In genomic region chr7:102317231-102318059, GRCh38 we compare ENCODE assay signal across 25 cellular contexts. TPM values are rescaled to one million over a fixed set of nuclear protein-coding genes. Genes with fewer than 3 reads are reported as not detected.
DNase-seq lines count a peak whose midpoint lies in the region; ATAC-seq, FAIRE-seq and TF ChIP-seq lines count a peak whose summit lies in the region.
"Had no signal": no experiment of that assay in that cellular context is flagged by ENCODE, and none has a peak within 500 bp of the region (broad histone marks: within the 10 kb centered on the region; RNA-seq: fewer than 3 reads in every experiment).

No MANE protein-coding gene starts in this region.

- no peak for ATAC-seq in heart left ventricle
- ATAC-seq: gastroesophageal sphincter; lower lobe of right lung; naive thymus-derived CD4-positive, alpha-beta T cell; stimulated activated effector memory CD8-positive, alpha-beta T cell treated with anti-CD3 and anti-CD28 coated beads, Interleukin-12 subunit alpha, Interleukin-12 subunit beta, amount 100 ng/mL, for 72 hours had no signal

- H3K27me3 Mint-ChIP-seq in activated T-helper 2 cell treated with anti-CD3 and anti-CD28 coated beads, Interferon-gamma antibody, Interleukin-2, Interleukin-4, amounts not matched to agents 10 μg/mL and 5 μg/mL and 100 μg/mL, durations not matched to agents 14 hours and 24 hours and 36 hours (ENCODE audit: low read depth): peaks cover 1% of the 10 kb centered on the region

- H3K14ac ChIP-seq in H1 (ENCODE audit: insufficient read length): no peak overlapping the region

- no peak overlapping the region for H2AK5ac ChIP-seq in H1 (ENCODE audit: low read depth, low read length)

- peaks cover 5% of the 10 kb centered on the region for H3K23me2 ChIP-seq in H1 (ENCODE audit: low read depth, low read length)

- no peak overlapping the region for H2AFZ ChIP-seq in H1 (ENCODE audit: low read length)

- CTCF ChIA-PET in H1 (lab: Charles Lee; ENCODE audit: partially characterized antibody): interaction anchor here (0.6 to 8.6 kb wide), 10 partner anchors 11 to 707 kb away, joined by 3 to 134 read pairs (median 4); no protein-coding TSS in a partner anchor

- no peak overlapping the region for H2BK5ac ChIP-seq in H1 (ENCODE audit: low read depth, low read length)

- TF ChIP-seq CTCF in cardiac muscle cell (IDR thresholded peaks at IDR 0.05; ENCODE audit: low read depth, low read length) (peak; percentile 6), heart left ventricle (IDR thresholded peaks at IDR 0.05) (no peak), NB4 (IDR thresholded peaks at IDR 0.05; ENCODE audit: low read depth, low read length) (peak; percentile 21), H1 (IDR thresholded peaks at IDR 0.05; ENCODE audit: control extremely low read depth in 1 of 3, insufficient read depth in 1 of 3, low read depth in 1 of 3, low read length in 3 of 3) (peak in 2 of 3 experiments; percentile 34 to 38; a peak in 3 of 4 replicates)

- no peak overlapping the region; the same call in 1 of the 2 replicates for H2BK12ac ChIP-seq in H1 (ENCODE audit: low read depth, low read length)

- H4K91ac ChIP-seq in H1 (replicated peaks; ENCODE audit: insufficient read length, low read length): no peak overlapping the region

- no peak overlapping the region for H2BK15ac ChIP-seq in H1 (ENCODE audit: low read length)

- H3K4me3 ChIP-seq in cardiac muscle cell: no peak overlapping the region
- no peak overlapping the region for H3K4me3 ChIP-seq in heart left ventricle
- no peak overlapping the region for H3K4me3 ChIP-seq in NB4 (ENCODE audit: low read depth, low read length)
- no peak overlapping the region for H3K4me3 ChIP-seq in H1 (ENCODE audit: extremely low read depth in 1 of 4, insufficient read depth in 2 of 4, low read depth in 3 of 4, low read length in 4 of 4)
- H3K4me3 ChIP-seq: gastroesophageal sphincter, lower lobe of right lung, prostate gland, smooth muscle cell had no signal

- no peaks in the 10 kb centered on the region for H3K36me3 Mint-ChIP-seq in activated T-helper 2 cell treated with anti-CD3 and anti-CD28 coated beads, Interferon-gamma antibody, Interleukin-2, Interleukin-4, amounts not matched to agents 10 μg/mL and 5 μg/mL and 100 μg/mL, durations not matched to agents 14 hours and 24 hours and 36 hours (ENCODE audit: low read depth)
- H3K36me3 Mint-ChIP-seq: immature natural killer cell had no signal

- H4K5ac ChIP-seq in H1 (ENCODE audit: insufficient read length, low read depth, low read length): no peak overlapping the region

- H3K4ac ChIP-seq in H1 (replicated peaks; ENCODE audit: insufficient read length, low read depth, low read length): no peak overlapping the region

- intact Hi-C loops in heart left ventricle (cut with DNase I): no loop called here
- intact Hi-C loops in activated T-helper 2 cell treated with anti-CD3 and anti-CD28 coated beads, Interferon-gamma antibody, Interleukin-2, Interleukin-4, amounts not matched to agents 10 μg/mL and 5 μg/mL and 100 μg/mL, durations not matched to agents 14 hours and 24 hours and 36 hours (cut with micrococcal nuclease): no loop called here

- no peak overlapping the region for H2BK20ac ChIP-seq in H1 (ENCODE audit: low read length)

- no peak for DNase-seq in cardiac muscle cell (ENCODE audit: low read depth in 1 of 2, low spot score in 1 of 2)
- no peak for DNase-seq in heart left ventricle
- DNase-seq in NB4 (ENCODE audit: low read depth): peak; percentile 36
- DNase-seq in H1 (ENCODE audit: low read depth in 1 of 2, low spot score in 2 of 2): no peak
- DNase-seq in NCI-H2029 (lab: John Stamatoyannopoulos, UW): no peak
- no peak for DNase-seq in stimulated activated CD4-positive, alpha-beta T cell treated with anti-CD3 and anti-CD28 coated beads, Interleukin-4, amount 100 ng/mL, for 1 hour
- DNase-seq in DMS153 treated with DMSO at 0.1 percent for 48 hours (lab: John Stamatoyannopoulos, UW; ENCODE audit: unreplicated experiment): no peak
- DNase-seq in activated T-helper 2 cell treated with anti-CD3 and anti-CD28 coated beads, Interferon-gamma antibody, Interleukin-2, Interleukin-4, amounts not matched to agents 10 μg/mL and 5 μg/mL and 100 μg/mL, durations not matched to agents 14 hours and 24 hours and 36 hours (ENCODE audit: low spot score): no peak
- DNase-seq: activated effector memory CD4-positive, alpha-beta T cell treated with anti-CD3 and anti-CD28 coated beads, Interleukin-2, amount 50 U/mL, for 16 hours; anterior cingulate cortex; CD4-positive, alpha-beta T cell; cortex of kidney; EL; immature natural killer cell; lower lobe of right lung; naive thymus-derived CD4-positive, alpha-beta T cell; NCI-H1092; NCI-H774; T-helper 2 cell had no signal

- peaks cover 0 to 7% of the 10 kb centered on the region in 2 experiments for H4K20me1 ChIP-seq in H1 (replicated peaks in 1 of 2; ENCODE audit: control insufficient read depth in 1 of 2, insufficient read depth in 2 of 2, low read length in 2 of 2)

- no peaks in the 10 kb centered on the region for H3K79me2 ChIP-seq in H1 (ENCODE audit: control insufficient read depth in 1 of 2, insufficient read depth in 2 of 2, low read length in 2 of 2)

- no peak overlapping the region for H3K23ac ChIP-seq in H1 (ENCODE audit: insufficient read length)

- TF ChIP-seq RAD21 in H1 (IDR thresholded peaks at IDR 0.05 in 1 of 2, conservative IDR thresholded peaks at IDR 0.05 in 1 of 2; ENCODE audit: low read depth in 2 of 2, low read length in 2 of 2): no peak; a peak in 1 of 4 replicates

- no peak overlapping the region for H2BK120ac ChIP-seq in H1 (replicated peaks; ENCODE audit: low read depth, low read length)

- TF ChIP-seq POLR2A in heart left ventricle (IDR thresholded peaks at IDR 0.05): no peak
- TF ChIP-seq POLR2A in NB4 (IDR thresholded peaks at IDR 0.05; ENCODE audit: extremely low read depth, insufficient read length): no peak
- no peak for TF ChIP-seq POLR2A in H1 (IDR thresholded peaks at IDR 0.05; ENCODE audit: control extremely low read depth in 1 of 2, low read depth in 2 of 2, low read length in 2 of 2)

- H3K9ac ChIP-seq in H1 (replicated peaks in 1 of 4; ENCODE audit: extremely low read depth in 1 of 4, low read depth in 3 of 4, low read length in 3 of 4): no peak overlapping the region

- H3K56ac ChIP-seq in H1 (replicated peaks; ENCODE audit: insufficient read length, low read depth, low read length): no peak overlapping the region

- no peak overlapping the region for H4K8ac ChIP-seq in H1 (ENCODE audit: extremely low read depth, insufficient read depth, low read length)

- 0 out of 2 replicates have a peak overlapping the region, but pooled peaks have one; percentile 7 for H3K18ac ChIP-seq in H1 (ENCODE audit: extremely low read depth, low read length)

- no peak overlapping the region for H3K27ac Mint-ChIP-seq in activated T-helper 2 cell treated with anti-CD3 and anti-CD28 coated beads, Interferon-gamma antibody, Interleukin-2, Interleukin-4, amounts not matched to agents 10 μg/mL and 5 μg/mL and 100 μg/mL, durations not matched to agents 14 hours and 24 hours and 36 hours
- H3K27ac Mint-ChIP-seq: CD4-positive, alpha-beta T cell; immature natural killer cell; stimulated activated effector memory CD8-positive, alpha-beta T cell treated with anti-CD3 and anti-CD28 coated beads, Interleukin-12 subunit alpha, Interleukin-12 subunit beta, amount 100 ng/mL, for 72 hours; type B pancreatic cell had no signal

- H3K27ac ChIP-seq in cardiac muscle cell: no peak overlapping the region
- H3K27ac ChIP-seq in heart left ventricle: no peak overlapping the region
- no peak overlapping the region for H3K27ac ChIP-seq in H1 (ENCODE audit: low read depth, low read length)
- H3K27ac ChIP-seq: gastroesophageal sphincter, lower lobe of right lung, prostate gland had no signal

- H3K36me3 ChIP-seq in cardiac muscle cell (no peaks in the 10 kb centered on the region), heart left ventricle (peaks cover 0 to 19% (median 0%) of the 10 kb centered on the region in 9 donors), H1 (ENCODE audit: control insufficient read depth in 2 of 4, insufficient read depth in 4 of 4, low read length in 3 of 4) (peaks cover 0 to 4% (median 2%) of the 10 kb centered on the region in 4 experiments; a peak in 3 of 8 replicates)
- H3K36me3 ChIP-seq: prostate gland had no signal

- no peaks in the 10 kb centered on the region for H3K79me1 ChIP-seq in H1 (ENCODE audit: low read depth, low read length)

- no peak overlapping the region for H3K4me3 Mint-ChIP-seq in activated T-helper 2 cell treated with anti-CD3 and anti-CD28 coated beads, Interferon-gamma antibody, Interleukin-2, Interleukin-4, amounts not matched to agents 10 μg/mL and 5 μg/mL and 100 μg/mL, durations not matched to agents 14 hours and 24 hours and 36 hours (ENCODE audit: low read depth)
- H3K4me3 Mint-ChIP-seq: CD4-positive, alpha-beta T cell; immature natural killer cell; naive thymus-derived CD4-positive, alpha-beta T cell; stimulated activated effector memory CD8-positive, alpha-beta T cell treated with anti-CD3 and anti-CD28 coated beads, Interleukin-12 subunit alpha, Interleukin-12 subunit beta, amount 100 ng/mL, for 72 hours; type B pancreatic cell had no signal

- TF ChIP-seq EP300 in H1 (IDR thresholded peaks at IDR 0.05; ENCODE audit: borderline replicate concordance in 1 of 2, low read depth in 2 of 2, low read length in 2 of 2): no peak

- 85 to 91% (median 89%) methylated on average over 20 to 24 of the region's 24 CpGs for WGBS in heart left ventricle, 4 donors
- WGBS in H1 (ENCODE audit: extremely low coverage in 1 of 2, insufficient coverage in 1 of 2, insufficient read length in 1 of 2, insufficient replicate concordance in 2 of 2, low coverage in 1 of 2, low lambda C conversion rate in 2 of 2, missing lambda C conversion rate in 1 of 2), 2 experiments: 77% methylated on average over 21 of the region's 24 CpGs; no CpG with 5 or more reads in 1 of the 2 experiments

- FAIRE-seq in H1 (lab: Jason Lieb, UNC): no peak

- no peaks in the 10 kb centered on the region for H3K4me1 Mint-ChIP-seq in activated T-helper 2 cell treated with anti-CD3 and anti-CD28 coated beads, Interferon-gamma antibody, Interleukin-2, Interleukin-4, amounts not matched to agents 10 μg/mL and 5 μg/mL and 100 μg/mL, durations not matched to agents 14 hours and 24 hours and 36 hours (ENCODE audit: low read depth)
- H3K4me1 Mint-ChIP-seq: immature natural killer cell had no signal

- POLR2A ChIA-PET in H1 (lab: Charles Lee; ENCODE audit: partially characterized antibody): interaction anchor here (0.7 kb wide), 1 partner anchor 14 kb away, joined by 3 read pairs; no protein-coding TSS in a partner anchor

- H3K27me3 ChIP-seq in cardiac muscle cell (no peaks in the 10 kb centered on the region), heart left ventricle (peaks cover 0 to 7% (median 0%) of the 10 kb centered on the region in 9 donors), H1 (replicated peaks in 1 of 4; ENCODE audit: control insufficient read depth in 3 of 4, extremely low read depth in 1 of 4, insufficient read depth in 3 of 4, low read length in 3 of 4) (peaks cover 0 to 1% (median 0%) of the 10 kb centered on the region in 4 experiments; a peak in 2 of 7 replicates)

- no peaks in the 10 kb centered on the region for H3K9me3 ChIP-seq in cardiac muscle cell (ENCODE audit: low read depth)
- no peaks in the 10 kb centered on the region for H3K9me3 ChIP-seq in heart left ventricle
- no peaks in the 10 kb centered on the region for H3K9me3 ChIP-seq in H1 (ENCODE audit: insufficient read depth in 2 of 2, low read depth in 1 of 2, low read length in 1 of 2)
- H3K9me3 ChIP-seq: gastroesophageal sphincter, lower lobe of right lung, prostate gland had no signal

- H3K4me1 ChIP-seq in cardiac muscle cell (ENCODE audit: low read depth) (no peaks in the 10 kb centered on the region), heart left ventricle (peaks cover 0 to 29% (median 3%) of the 10 kb centered on the region in 12 donors), H1 (replicated peaks in 1 of 4; ENCODE audit: control insufficient read depth in 3 of 4, insufficient read depth in 4 of 4, low read length in 3 of 4) (peaks cover 4 to 12% (median 8%) of the 10 kb centered on the region in 4 experiments; a peak in 6 of 7 replicates)
- H3K4me1 ChIP-seq: gastroesophageal sphincter, lower lobe of right lung, prostate gland had no signal

- no peak overlapping the region for H3K4me2 ChIP-seq in H1 (ENCODE audit: insufficient read depth in 1 of 2, low read depth in 2 of 2, low read length in 2 of 2)
- H3K4me2 ChIP-seq: smooth muscle cell had no signal

- H3K9me3 Mint-ChIP-seq in activated T-helper 2 cell treated with anti-CD3 and anti-CD28 coated beads, Interferon-gamma antibody, Interleukin-2, Interleukin-4, amounts not matched to agents 10 μg/mL and 5 μg/mL and 100 μg/mL, durations not matched to agents 14 hours and 24 hours and 36 hours: no peaks in the 10 kb centered on the region
- H3K9me3 Mint-ChIP-seq: CD4-positive, alpha-beta T cell; immature natural killer cell; stimulated activated effector memory CD8-positive, alpha-beta T cell treated with anti-CD3 and anti-CD28 coated beads, Interleukin-12 subunit alpha, Interleukin-12 subunit beta, amount 100 ng/mL, for 72 hours; type B pancreatic cell had no signal

RNA-seq across cellular contexts. Expression of gene SH2B2, which starts 30.8 kb away (rescaled TPM):
- total RNA-seq in cardiac muscle cell (12.7 and 17.4 TPM in 2 replicates), heart left ventricle (1 to 10 TPM in 8 of 9 donors, under 1 TPM in 1; 1.00 to 5.7 (median 2.5) TPM)
- polyA plus RNA-seq in cardiac muscle cell (10.2 and 13.1 TPM in 2 replicates), heart left ventricle (1 to 10 TPM in 1 of 2 donors, under 1 TPM in 1; 0.50 to 2.2 TPM), H1 (2011; rRNA removed) (11.5 and 21.0 TPM in 2 replicates)
- 17.5 and 18.7 TPM in 2 replicates for total RNA-seq in H1 (2021; fragmentation: NEBNext Ultra II Directional; extraction: Animal tissue kit (Norgen Biotek cat#: 25700))
- polyA plus RNA-seq in H1 (2011; cell fraction: cytosol; rRNA removed): 11.9 TPM
- 13.6 TPM for polyA plus RNA-seq in H1 (2011; cell fraction: nucleus; rRNA removed)
- 4.5 to 12.5 TPM (median 10.7 TPM) in 4 replicates for polyA plus RNA-seq in H1 (2012, experiment 1 of 2)
- 6.4 TPM for polyA plus RNA-seq in H1 (2012, experiment 2 of 2)
- 6.5 TPM for polyA plus RNA-seq in H1 (2013, experiment 1 of 2)
- 7.5 TPM for polyA plus RNA-seq in H1 (2013, experiment 2 of 2)
- polyA minus RNA-seq in H1 (2011; rRNA and poly(A)+ RNA removed): 5.3 and 6.7 TPM in 2 replicates
- 11.3 TPM for polyA minus RNA-seq in H1 (2011; cell fraction: cytosol; rRNA and poly(A)+ RNA removed)
- polyA minus RNA-seq in H1 (2011; cell fraction: nucleus; rRNA and poly(A)+ RNA removed): 7.5 TPM
- 1.8 and 1.9 TPM in 2 replicates for total RNA-seq in activated T-helper 2 cell treated with anti-CD3 and anti-CD28 coated beads, Interferon-gamma antibody, Interleukin-2, Interleukin-4, amounts not matched to agents 10 μg/mL and 5 μg/mL and 100 μg/mL, durations not matched to agents 14 hours and 24 hours and 36 hours

RNA-seq across cellular contexts. Expression of gene SPDYE6, which starts 38.8 kb away (rescaled TPM):
- total RNA-seq in cardiac muscle cell (0.18 TPM in 1 of 2 replicates, not detected in the other), heart left ventricle (not detected)
- polyA plus RNA-seq in cardiac muscle cell (2.2 and 2.4 TPM in 2 replicates), heart left ventricle (under 1 TPM in 1 of 2 donors, not detected in 1; 0.15 TPM), H1 (2011; rRNA removed) (not detected in 2 replicates)
- not detected in 2 replicates for total RNA-seq in H1 (2021; fragmentation: NEBNext Ultra II Directional; extraction: Animal tissue kit (Norgen Biotek cat#: 25700))
- not detected for polyA plus RNA-seq in H1 (2011; cell fraction: cytosol; rRNA removed)
- polyA plus RNA-seq in H1 (2011; cell fraction: nucleus; rRNA removed): not detected
- polyA plus RNA-seq in H1 (2012, experiment 1 of 2): 2.5 to 3.1 TPM (median 2.7 TPM) in 4 replicates
- 0.63 TPM for polyA plus RNA-seq in H1 (2012, experiment 2 of 2)
- not detected for polyA plus RNA-seq in H1 (2013, experiment 1 of 2)
- not detected for polyA plus RNA-seq in H1 (2013, experiment 2 of 2)
- not detected in 2 replicates for polyA minus RNA-seq in H1 (2011; rRNA and poly(A)+ RNA removed)
- polyA minus RNA-seq in H1 (2011; cell fraction: cytosol; rRNA and poly(A)+ RNA removed): not detected
- polyA minus RNA-seq in H1 (2011; cell fraction: nucleus; rRNA and poly(A)+ RNA removed): not detected
- not detected in 2 replicates for total RNA-seq in activated T-helper 2 cell treated with anti-CD3 and anti-CD28 coated beads, Interferon-gamma antibody, Interleukin-2, Interleukin-4, amounts not matched to agents 10 μg/mL and 5 μg/mL and 100 μg/mL, durations not matched to agents 14 hours and 24 hours and 36 hours
- total RNA-seq: CD4-positive, alpha-beta T cell; epithelial cell of proximal tubule; gastroesophageal sphincter; lower lobe of right lung; smooth muscle cell had no signal
- polyA plus RNA-seq: smooth muscle cell had no signal

Comparison
In these comparisons a context has a peak if more than half of its experiments do, and no peak if none do; other contexts are left out.
1. CTCF ChIP-seq: peak in cardiac muscle cell (single experiment), NB4 (single experiment) and H1 (2 of 3); none in heart left ventricle (0 of 12).